1 cellular context compared by ENCODE assay signal in genomic region chr9:99172129-99173091, GRCh38.
TF ChIP-seq lines count a peak whose summit lies in the region.

No MANE protein-coding gene starts in this region.

TF ChIP-seq in HepG2, 621 proteins besides CTCF, POLR2A, EP300 and RAD21 (continued from another document and continues in another):
- no peak for TF ChIP-seq ZNF407 (CRISPR knock-in tag; IDR thresholded peaks at IDR 0.05; ENCODE audit: not compliant biosample characterization)
- TF ChIP-seq SAFB2 (CRISPR knock-in tag; IDR thresholded peaks at IDR 0.05; ENCODE audit: borderline replicate concordance, low read depth) = 0 out of 2 replicates have a peak, but pooled peaks have one; percentile 49
- peak; percentile 66; the same call in 1 of the 2 replicates for TF ChIP-seq CEBPB (IDR thresholded peaks at IDR 0.05; ENCODE audit: borderline replicate concordance, low read depth, low read length)
- TF ChIP-seq CENPX (CRISPR knock-in tag; IDR thresholded peaks at IDR 0.05) = no peak
- TF ChIP-seq RBM22 (optimal IDR thresholded peaks at IDR 0.05; ENCODE audit: low read length) = no peak
- TF ChIP-seq HMGXB4 (CRISPR knock-in tag; IDR thresholded peaks at IDR 0.05; ENCODE audit: borderline replicate concordance in 1 of 2, low read depth in 1 of 2) = no peak
- TF ChIP-seq POLR2AphosphoS2 (IDR thresholded peaks at IDR 0.05; ENCODE audit: low read depth, low read length) = no peak
- TF ChIP-seq ZNF720 (CRISPR knock-in tag; IDR thresholded peaks at IDR 0.05) = no peak
- no peak for TF ChIP-seq ZC3H13 (CRISPR knock-in tag; IDR thresholded peaks at IDR 0.05)
- TF ChIP-seq DR1 (CRISPR knock-in tag; IDR thresholded peaks at IDR 0.05) = no peak
- no peak for TF ChIP-seq DZIP1 (CRISPR knock-in tag; IDR thresholded peaks at IDR 0.05)
- TF ChIP-seq ZNF20 (CRISPR knock-in tag; IDR thresholded peaks at IDR 0.05) = no peak
- no peak for TF ChIP-seq ZBTB10 (CRISPR knock-in tag; IDR thresholded peaks at IDR 0.05; ENCODE audit: borderline replicate concordance)
- TF ChIP-seq DMTF1 (CRISPR knock-in tag; IDR thresholded peaks at IDR 0.05) = no peak
- peak; percentile 99 for TF ChIP-seq PITX1 (CRISPR knock-in tag; IDR thresholded peaks at IDR 0.05)
- no peak for TF ChIP-seq YEATS2 (CRISPR knock-in tag; IDR thresholded peaks at IDR 0.05; ENCODE audit: borderline replicate concordance)
- TF ChIP-seq PRPF4 (IDR thresholded peaks at IDR 0.05; ENCODE audit: low read depth, low read length, poor library complexity, severe bottlenecking) = peak; percentile 61
- TF ChIP-seq ZNF614 (CRISPR knock-in tag; IDR thresholded peaks at IDR 0.05; ENCODE audit: borderline replicate concordance) = peak; percentile 28; the same call in 1 of the 2 replicates
- TF ChIP-seq RFX3 (CRISPR knock-in tag; IDR thresholded peaks at IDR 0.05) = no peak
- TF ChIP-seq ZNF326 (CRISPR knock-in tag; IDR thresholded peaks at IDR 0.05; ENCODE audit: borderline replicate concordance) = no peak
- TF ChIP-seq RFX5 (IDR thresholded peaks at IDR 0.05; ENCODE audit: low read depth, low read length) = no peak
- TF ChIP-seq NFIB (CRISPR knock-in tag; IDR thresholded peaks at IDR 0.05; ENCODE audit: borderline replicate concordance) = no peak
- 0 out of 2 replicates have a peak, but pooled peaks have one; percentile 32 for TF ChIP-seq ZSCAN29 (CRISPR knock-in tag; conservative IDR thresholded peaks at IDR 0.05)
- no peak for TF ChIP-seq SUZ12 (IDR thresholded peaks at IDR 0.05; ENCODE audit: low read depth, low read length)
- no peak for TF ChIP-seq SIN3B (IDR thresholded peaks at IDR 0.05; ENCODE audit: low read length)
- no peak for TF ChIP-seq ATAD3A (CRISPR knock-in tag; IDR thresholded peaks at IDR 0.05)
- TF ChIP-seq ZSCAN31 (CRISPR knock-in tag; IDR thresholded peaks at IDR 0.05; ENCODE audit: low read depth) = peak; percentile 69; the same call in 1 of the 2 replicates
- TF ChIP-seq CREM (IDR thresholded peaks at IDR 0.05) = no peak
- TF ChIP-seq CREM (CRISPR knock-in tag; IDR thresholded peaks at IDR 0.05) = no peak
- TF ChIP-seq ZNF619 (CRISPR knock-in tag; IDR thresholded peaks at IDR 0.05) = no peak
- TF ChIP-seq CENPBD1 (CRISPR knock-in tag; IDR thresholded peaks at IDR 0.05; ENCODE audit: borderline replicate concordance, low read depth) = no peak
- TF ChIP-seq RXRA (CRISPR knock-in tag; IDR thresholded peaks at IDR 0.05) = peak; percentile 73; the same call in 1 of the 2 replicates
- 0 out of 2 replicates have a peak, but pooled peaks have one; percentile 21 for TF ChIP-seq ZFP91 (CRISPR knock-in tag; IDR thresholded peaks at IDR 0.05; ENCODE audit: borderline replicate concordance)
- no peak for TF ChIP-seq HNRNPH1 (optimal IDR thresholded peaks at IDR 0.05; ENCODE audit: low read depth, low read length)
- no peak for TF ChIP-seq ZBTB25 (CRISPR knock-in tag; IDR thresholded peaks at IDR 0.05)
- no peak for TF ChIP-seq HNRNPK (IDR thresholded peaks at IDR 0.05; ENCODE audit: low read depth, low read length, poor library complexity, severe bottlenecking)
- peak; percentile 84; the same call in 1 of the 2 replicates for TF ChIP-seq ZBTB7A (CRISPR knock-in tag; IDR thresholded peaks at IDR 0.05)
- TF ChIP-seq ZNF354B (CRISPR knock-in tag; IDR thresholded peaks at IDR 0.05) = no peak
